Comparison of ENCODE assay signal across 26 cellular contexts in genomic region chr1:10020668-10021067, GRCh38. TPM values are rescaled to one million over a fixed set of nuclear protein-coding genes. Genes with fewer than 3 reads are reported as not detected.
DNase-seq lines count a peak whose midpoint lies in the region; ATAC-seq, FAIRE-seq and TF ChIP-seq lines count a peak whose summit lies in the region.
"Had no signal": no experiment of that assay in that cellular context is flagged by ENCODE, and none has a peak within 500 bp of the region (broad histone marks: within the 10 kb centered on the region; RNA-seq: fewer than 3 reads in every experiment).

No MANE protein-coding gene starts in this region.

- no peak overlapping the region for H3K9ac ChIP-seq in kidney (ENCODE audit: low read length in 2 of 2)
- H3K9ac ChIP-seq: KMS-11 had no signal

- ATAC-seq in naive thymus-derived CD4-positive, alpha-beta T cell: no peak
- ATAC-seq in HG03135 (IDR thresholded peaks at IDR 0.05; ENCODE audit: unreplicated experiment): no peak
- ATAC-seq: GM23338, Panc1 had no signal

- H3K27ac ChIP-seq in kidney (ENCODE audit: low read depth in 2 of 2, low read length in 2 of 2): no peak overlapping the region
- no peak overlapping the region for H3K27ac ChIP-seq in CD4-positive, alpha-beta memory T cell (ENCODE audit: low read depth, low read length)
- H3K27ac ChIP-seq in naive thymus-derived CD4-positive, alpha-beta T cell (ENCODE audit: low read depth, low read length): no peak overlapping the region
- H3K27ac ChIP-seq: 22Rv1, KMS-11 had no signal

- H3K36me3 Mint-ChIP-seq in chondrocyte (ENCODE audit: low read depth): no peaks in the 10 kb centered on the region
- H3K36me3 Mint-ChIP-seq in CD4-positive, alpha-beta memory T cell: no peaks in the 10 kb centered on the region
- H3K36me3 Mint-ChIP-seq in naive thymus-derived CD4-positive, alpha-beta T cell: no peaks in the 10 kb centered on the region

- H3K9me3 Mint-ChIP-seq in chondrocyte (ENCODE audit: low read depth): no peaks in the 10 kb centered on the region
- no peaks in the 10 kb centered on the region for H3K9me3 Mint-ChIP-seq in CD4-positive, alpha-beta memory T cell
- H3K9me3 Mint-ChIP-seq in naive thymus-derived CD4-positive, alpha-beta T cell: no peaks in the 10 kb centered on the region
- H3K9me3 Mint-ChIP-seq: GM23338 had no signal

- FAIRE-seq in kidney (lab: Jason Lieb, UNC): no peak
- FAIRE-seq: D721Med, GM12892 had no signal

- no peak overlapping the region for H3K4me3 ChIP-seq in kidney (ENCODE audit: low read length in 2 of 2)
- no peak overlapping the region for H3K4me3 ChIP-seq in CD4-positive, alpha-beta memory T cell (ENCODE audit: low read length in 2 of 2)
- H3K4me3 ChIP-seq in naive thymus-derived CD4-positive, alpha-beta T cell (ENCODE audit: low read length): no peak overlapping the region
- H3K4me3 ChIP-seq: GM23338, HAP-1 had no signal

- intact Hi-C loops in kidney (cut with DNase I): no loop called here
- intact Hi-C loops in CD4-positive, alpha-beta memory T cell (cut with micrococcal nuclease): no loop called here
- intact Hi-C loops in naive thymus-derived CD4-positive, alpha-beta T cell (cut with micrococcal nuclease): no loop called here

- H3K4me1 Mint-ChIP-seq in chondrocyte (ENCODE audit: low read depth): peaks cover 11% of the 10 kb centered on the region
- H3K4me1 Mint-ChIP-seq in CD4-positive, alpha-beta memory T cell: peaks cover 0 to 4% (median 0%) of the 10 kb centered on the region in 4 donors
- peaks cover 0 to 7% (median 0%) of the 10 kb centered on the region in 7 donors for H3K4me1 Mint-ChIP-seq in naive thymus-derived CD4-positive, alpha-beta T cell
- H3K4me1 Mint-ChIP-seq: GM23338 had no signal

- no peaks in the 10 kb centered on the region for H3K4me1 ChIP-seq in kidney (ENCODE audit: control insufficient read depth in 1 of 2, insufficient read depth in 1 of 2, low read depth in 1 of 2, low read length in 2 of 2)
- no peaks in the 10 kb centered on the region for H3K4me1 ChIP-seq in CD4-positive, alpha-beta memory T cell (ENCODE audit: insufficient read depth, low read length)
- H3K4me1 ChIP-seq in naive thymus-derived CD4-positive, alpha-beta T cell (ENCODE audit: control insufficient read depth in 2 of 2, insufficient read depth in 2 of 2, low read length in 2 of 2): no peaks in the 10 kb centered on the region
- H3K4me1 ChIP-seq: HAP-1 had no signal

- CTCF ChIA-PET in CD4-positive, alpha-beta memory T cell (lab: Charles Lee; ENCODE audit: partially characterized antibody): no interaction called here
- CTCF ChIA-PET in naive thymus-derived CD4-positive, alpha-beta T cell (lab: Charles Lee): interaction anchor here (0.6 kb wide), 1 partner anchor 33 kb away, joined by 4 read pairs; no protein-coding TSS in a partner anchor

- POLR2A ChIA-PET in CD4-positive, alpha-beta memory T cell (lab: Charles Lee; ENCODE audit: partially characterized antibody): no interaction called here
- POLR2A ChIA-PET in naive thymus-derived CD4-positive, alpha-beta T cell (lab: Charles Lee): no interaction called here

- H3K4me3 Mint-ChIP-seq in chondrocyte (ENCODE audit: unreplicated experiment): no peak overlapping the region
- H3K4me3 Mint-ChIP-seq in CD4-positive, alpha-beta memory T cell: no peak overlapping the region
- H3K4me3 Mint-ChIP-seq in naive thymus-derived CD4-positive, alpha-beta T cell: no peak overlapping the region
- H3K4me3 Mint-ChIP-seq: B cell, CD14-positive monocyte, GM23338 had no signal

- no peak for TF ChIP-seq CTCF in chondrocyte (IDR thresholded peaks at IDR 0.05)
- no peak for TF ChIP-seq CTCF in kidney (IDR thresholded peaks at IDR 0.05; ENCODE audit: borderline replicate concordance, extremely low read depth, insufficient read depth)

- no peak overlapping the region for H3K27ac Mint-ChIP-seq in chondrocyte (ENCODE audit: unreplicated experiment)
- H3K27ac Mint-ChIP-seq in CD4-positive, alpha-beta memory T cell: no peak overlapping the region
- no peak overlapping the region for H3K27ac Mint-ChIP-seq in naive thymus-derived CD4-positive, alpha-beta T cell
- H3K27ac Mint-ChIP-seq: B cell, GM23338 had no signal

- H3K27me3 Mint-ChIP-seq in chondrocyte (ENCODE audit: low read depth): no peaks in the 10 kb centered on the region
- H3K27me3 Mint-ChIP-seq in CD4-positive, alpha-beta memory T cell: peaks cover 0 to 3% of the 10 kb centered on the region in 2 donors
- no peaks in the 10 kb centered on the region for H3K27me3 Mint-ChIP-seq in naive thymus-derived CD4-positive, alpha-beta T cell
- H3K27me3 Mint-ChIP-seq: B cell had no signal

- no peaks in the 10 kb centered on the region for H3K27me3 ChIP-seq in CD4-positive, alpha-beta memory T cell (ENCODE audit: insufficient read depth, low read length)
- no peaks in the 10 kb centered on the region for H3K27me3 ChIP-seq in naive thymus-derived CD4-positive, alpha-beta T cell (ENCODE audit: control insufficient read depth in 2 of 2, insufficient read depth in 2 of 2, low read length in 2 of 2)

- H3K9me3 ChIP-seq in kidney (ENCODE audit: control insufficient read depth in 1 of 2, low read length in 2 of 2): no peaks in the 10 kb centered on the region
- no peaks in the 10 kb centered on the region for H3K9me3 ChIP-seq in CD4-positive, alpha-beta memory T cell (ENCODE audit: control insufficient read depth in 1 of 2, low read length in 2 of 2)
- no peaks in the 10 kb centered on the region for H3K9me3 ChIP-seq in naive thymus-derived CD4-positive, alpha-beta T cell (ENCODE audit: control insufficient read depth in 2 of 3, low read length in 3 of 3)

- DNase-seq in AG08395 (ENCODE audit: low spot score) (peak; percentile 50), GM04503 (ENCODE audit: low read depth) (peak; percentile 20), chondrocyte (ENCODE audit: low spot score) (peak; percentile 7), kidney (peak; percentile 3), NCI-H1436 (lab: John Stamatoyannopoulos, UW) (no peak)
- DNase-seq in CD4-positive, alpha-beta memory T cell: no peak
- DNase-seq in naive thymus-derived CD4-positive, alpha-beta T cell: no peak
- DNase-seq: ACHN, DMS79, IMR-90, NCI-H1105, NCI-H2029 treated with DMSO at 0.1 percent for 48 hours, NCI-H226, NCI-H510A treated with DMSO at 0.1 percent for 48 hours, NCI-H774, SIG-M5 had no signal

- no peaks in the 10 kb centered on the region for H3K36me3 ChIP-seq in kidney (ENCODE audit: control insufficient read depth in 1 of 2, insufficient read depth in 2 of 2, low read length in 2 of 2)
- H3K36me3 ChIP-seq in CD4-positive, alpha-beta memory T cell (ENCODE audit: insufficient read depth, low read length): no peaks in the 10 kb centered on the region
- H3K36me3 ChIP-seq in naive thymus-derived CD4-positive, alpha-beta T cell (ENCODE audit: control insufficient read depth in 2 of 3, insufficient read depth in 3 of 3, low read length in 3 of 3): no peaks in the 10 kb centered on the region
- H3K36me3 ChIP-seq: HAP-1 had no signal

RNA-seq across cellular contexts. Expression of gene UBE4B, which starts 12.1 kb away (rescaled TPM):
- total RNA-seq in chondrocyte (46.3 to 51.9 TPM (median 47.1 TPM) in 3 replicates), kidney (33.5 TPM)
- polyA plus RNA-seq in kidney (ENCODE audit: insufficient read depth, low read depth, low replicate concordance): 13.3 TPM
- 10 to 100 TPM; 44.1 to 47.6 TPM for total RNA-seq in CD4-positive, alpha-beta memory T cell
- 1 to 10 TPM; 4.6 to 9.8 TPM for polyA plus RNA-seq in CD4-positive, alpha-beta memory T cell
- 10 to 100 TPM; 37.9 to 48.3 (median 39.3) TPM for total RNA-seq in naive thymus-derived CD4-positive, alpha-beta T cell
- 10 to 100 TPM in 1 of 2 donors, 1 to 10 TPM in 1; 7.5 to 10.8 TPM for polyA plus RNA-seq in naive thymus-derived CD4-positive, alpha-beta T cell

RNA-seq across cellular contexts. Expression of gene RBP7, which starts 23.6 kb away (rescaled TPM):
- total RNA-seq in chondrocyte (0.47 TPM in 1 of 3 replicates, not detected in the others), kidney (21.2 TPM)
- polyA plus RNA-seq in kidney (ENCODE audit: insufficient read depth, low read depth, low replicate concordance): 49.3 TPM
- not detected for total RNA-seq in CD4-positive, alpha-beta memory T cell
- not detected for polyA plus RNA-seq in CD4-positive, alpha-beta memory T cell
- 10 to 100 TPM in 1 of 5 experiments, 1 to 10 TPM in 1, not detected in 3; 2.2 to 18.4 TPM for total RNA-seq in naive thymus-derived CD4-positive, alpha-beta T cell
- not detected for polyA plus RNA-seq in naive thymus-derived CD4-positive, alpha-beta T cell
- total RNA-seq: B cell, IMR-90 had no signal

Comparison
In these comparisons a context has a peak if more than half of its experiments do, and no peak if none do; other contexts are left out.
1. DNase-seq: peak in AG08395 (single experiment), GM04503 (single experiment), chondrocyte (single experiment) and kidney (single experiment); none in CD4-positive, alpha-beta memory T cell (0 of 5), naive thymus-derived CD4-positive, alpha-beta T cell (0 of 9) and NCI-H1436 (single experiment).